In genomic region chr12:105706321-105706972, GRCh38 we compare ENCODE assay signal across 2 cellular contexts.
TF ChIP-seq lines count a peak whose summit lies in the region.

No MANE protein-coding gene starts in this region.

TF ChIP-seq in GM23338, 12 proteins besides CTCF, POLR2A, EP300 and RAD21:
- TF ChIP-seq NANOG (IDR thresholded peaks at IDR 0.05; ENCODE audit: borderline replicate concordance) (no peak), REST (IDR thresholded peaks at IDR 0.05; ENCODE audit: unreplicated experiment) (no peak), EZH2phosphoT487 (IDR thresholded peaks at IDR 0.05; ENCODE audit: unreplicated experiment) (no peak), STAT1 (IDR thresholded peaks at IDR 0.05; ENCODE audit: unreplicated experiment) (no peak), ZNF331 (CRISPR knock-in tag; IDR thresholded peaks at IDR 0.05; ENCODE audit: low read depth) (no peak), CREB1 (CRISPR knock-in tag; IDR thresholded peaks at IDR 0.05; ENCODE audit: low read depth) (no peak), POLR2AphosphoS5 (IDR thresholded peaks at IDR 0.05; ENCODE audit: low read depth) (no peak), ETS1 (IDR thresholded peaks at IDR 0.05) (no peak), ZNF462 (CRISPR knock-in tag; IDR thresholded peaks at IDR 0.05) (no peak), JUNB (IDR thresholded peaks at IDR 0.05; ENCODE audit: unreplicated experiment) (no peak), EZH2 (IDR thresholded peaks at IDR 0.05; ENCODE audit: low read depth, unreplicated experiment) (no peak), ZNF114 (CRISPR knock-in tag; IDR thresholded peaks at IDR 0.05) (no peak)

TF ChIP-seq in endothelial cell of umbilical vein, 7 proteins besides CTCF, POLR2A, EP300 and RAD21 (continued from another document):
- no peak for TF ChIP-seq MAX (IDR thresholded peaks at IDR 0.05; ENCODE audit: insufficient read depth, insufficient read length)
- no peak for TF ChIP-seq GATA2 (IDR thresholded peaks at IDR 0.05; ENCODE audit: insufficient read depth, insufficient read length, low read depth, low read length)
- TF ChIP-seq MYC (IDR thresholded peaks at IDR 0.05; ENCODE audit: low read depth, low read length): no peak
- no peak for TF ChIP-seq EZH2 (IDR thresholded peaks at IDR 0.05; ENCODE audit: borderline replicate concordance, low read depth, low read length, severe bottlenecking)
- peak; percentile 29 for TF ChIP-seq FOS (IDR thresholded peaks at IDR 0.05; ENCODE audit: borderline replicate concordance, insufficient read depth, low read length)
